1 cellular context compared by ENCODE assay signal in genomic region chr12:124753993-124754392, GRCh38.
TF ChIP-seq lines count a peak whose summit lies in the region.

No MANE protein-coding gene starts in this region.

TF ChIP-seq in H1, 55 proteins besides CTCF, POLR2A, EP300 and RAD21 (continued from another document):
- TF ChIP-seq, protein P1, sequence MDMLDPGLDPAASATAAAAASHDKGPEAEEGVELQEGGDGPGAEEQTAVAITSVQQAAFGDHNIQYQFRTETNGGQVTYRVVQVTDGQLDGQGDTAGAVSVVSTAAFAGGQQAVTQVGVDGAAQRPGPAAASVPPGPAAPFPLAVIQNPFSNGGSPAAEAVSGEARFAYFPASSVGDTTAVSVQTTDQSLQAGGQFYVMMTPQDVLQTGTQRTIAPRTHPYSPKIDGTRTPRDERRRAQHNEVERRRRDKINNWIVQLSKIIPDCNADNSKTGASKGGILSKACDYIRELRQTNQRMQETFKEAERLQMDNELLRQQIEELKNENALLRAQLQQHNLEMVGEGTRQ (IDR thresholded peaks at IDR 0.05; ENCODE audit: low read length): no peak
- TF ChIP-seq CBX8 (IDR thresholded peaks at IDR 0.05; ENCODE audit: borderline replicate concordance, low read depth, low read length) (no peak), ATF3 (IDR thresholded peaks at IDR 0.05; ENCODE audit: insufficient read depth, low read depth, low read length) (no peak), BRCA1 (IDR thresholded peaks at IDR 0.05; ENCODE audit: low read depth, low read length) (no peak)
